Comparison of ENCODE assay signal across 35 cellular contexts in genomic region chr10:117927334-117927733, GRCh38.
"Had no signal": no experiment of that assay in that cellular context is flagged by ENCODE, and none has a peak within 500 bp of the region (broad histone marks: within the 10 kb centered on the region; RNA-seq: fewer than 3 reads in every experiment).

No MANE protein-coding gene starts in this region.

- H3K9me3 Mint-ChIP-seq: activated CD4-positive, alpha-beta T cell treated with anti-CD3 and anti-CD28 coated beads, Interleukin-2, amount 10 ng/mL, durations not matched to agents 24 days and 14 days; activated naive CD8-positive, alpha-beta T cell treated with anti-CD3 and anti-CD28 coated beads for 36 hours; activated T-cell treated with anti-CD3 and anti-CD28 coated beads, Interleukin-2, amount 50 U/mL, for 72 hours; activated T-helper 17 cell treated with anti-CD3 and anti-CD28 coated beads, Interleukin-2, amount 50 U/mL, for 72 hours had no signal

- H3K27ac Mint-ChIP-seq: activated CD4-positive, alpha-beta T cell treated with anti-CD3 and anti-CD28 coated beads, Interleukin-2, amount 10 ng/mL, durations not matched to agents 24 days and 14 days; activated CD8-positive, alpha-beta T cell treated with anti-CD3 and anti-CD28 coated beads for 36 hours; activated naive CD8-positive, alpha-beta T cell treated with anti-CD3 and anti-CD28 coated beads for 36 hours; activated T-cell treated with anti-CD3 and anti-CD28 coated beads, Interleukin-2, amount 50 U/mL, for 72 hours; activated T-helper 17 cell treated with anti-CD3 and anti-CD28 coated beads, Interleukin-2, amount 50 U/mL, for 72 hours had no signal

- H3K4me3 ChIP-seq: MG63, PC-9 had no signal

- H3K4me3 Mint-ChIP-seq: activated CD4-positive, alpha-beta T cell treated with anti-CD3 and anti-CD28 coated beads, Interleukin-2, amount 10 ng/mL, durations not matched to agents 24 days and 14 days; activated CD8-positive, alpha-beta T cell treated with anti-CD3 and anti-CD28 coated beads for 36 hours; activated naive CD8-positive, alpha-beta T cell treated with anti-CD3 and anti-CD28 coated beads for 36 hours; activated T-cell treated with anti-CD3 and anti-CD28 coated beads, Interleukin-2, amount 50 U/mL, for 72 hours; activated T-helper 17 cell treated with anti-CD3 and anti-CD28 coated beads, Interleukin-2, amount 50 U/mL, for 72 hours had no signal

- H3K4me1 Mint-ChIP-seq: activated CD4-positive, alpha-beta T cell treated with anti-CD3 and anti-CD28 coated beads, Interleukin-2, amount 10 ng/mL, durations not matched to agents 24 days and 14 days; activated naive CD8-positive, alpha-beta T cell treated with anti-CD3 and anti-CD28 coated beads for 36 hours; activated T-helper 17 cell treated with anti-CD3 and anti-CD28 coated beads, Interleukin-2, amount 50 U/mL, for 72 hours had no signal

- H3K36me3 Mint-ChIP-seq: activated naive CD8-positive, alpha-beta T cell treated with anti-CD3 and anti-CD28 coated beads for 36 hours had no signal

- DNase-seq: activated CD4-positive, alpha-beta T cell treated with anti-CD3 and anti-CD28 coated beads, Interleukin-2, amount 10 ng/mL, durations not matched to agents 24 days and 14 days; activated CD4-positive, alpha-beta T cell treated with anti-CD3 and anti-CD28 coated beads, Interleukin-2, amount 50 U/mL, for 4 hours; activated CD4-positive, CD25-positive, alpha-beta regulatory T cell; activated CD8-positive, alpha-beta T cell treated with anti-CD3 and anti-CD28 coated beads for 36 hours; activated effector memory CD4-positive, alpha-beta T cell treated with anti-CD3 and anti-CD28 coated beads, Interleukin-2, amount 50 U/mL, for 16 hours; activated naive CD4-positive, alpha-beta T cell; activated naive CD4-positive, alpha-beta T cell treated with anti-CD3 and anti-CD28 coated beads, Interleukin-2, amount 50 U/mL, for 16 hours; activated naive CD8-positive, alpha-beta T cell treated with anti-CD3 and anti-CD28 coated beads for 36 hours; activated T-cell treated with anti-CD3 and anti-CD28 coated beads, Interleukin-2, amount 50 U/mL, for 1 hour; activated T-cell treated with anti-CD3 and anti-CD28 coated beads, Interleukin-2, amount 50 U/mL, for 72 hours; amniotic stem cell; aorta; brain microvascular endothelial cell; central memory CD4-positive, alpha-beta T cell; KG1; MG63; NCI-H1092; NCI-H146; NCI-H187; NCI-H2029 treated with DMSO at 0.1 percent for 48 hours; NCI-H2107; NCI-H2171; NCI-H510A; NCI-H526; NCI-H748 treated with DMSO at 0.1 percent for 48 hours; NK-92 treated with Interleukin-12 subunit alpha and Interleukin-12 subunit beta, amount 100 ng/mL, for 24 hours; PC-9; SIG-M5; SW 1271; T-helper 1 cell; T-helper 2 cell; T-helper 9 cell had no signal

- H3K27me3 ChIP-seq: brain microvascular endothelial cell, MG63 had no signal

- H3K27ac ChIP-seq: brain microvascular endothelial cell, PC-9, RWPE1, VCaP had no signal

- H3K4me2 ChIP-seq: PC-9 had no signal

- H2AFZ ChIP-seq: PC-9 had no signal

- H3K9me3 ChIP-seq: MG63 had no signal

- H3K36me3 ChIP-seq: brain microvascular endothelial cell, MG63 had no signal

- H3K27me3 Mint-ChIP-seq: activated CD4-positive, alpha-beta T cell treated with anti-CD3 and anti-CD28 coated beads, Interleukin-2, amount 10 ng/mL, durations not matched to agents 24 days and 14 days had no signal
